ENCODE assay signal across 8 cellular contexts in the genomic region with DNA sequence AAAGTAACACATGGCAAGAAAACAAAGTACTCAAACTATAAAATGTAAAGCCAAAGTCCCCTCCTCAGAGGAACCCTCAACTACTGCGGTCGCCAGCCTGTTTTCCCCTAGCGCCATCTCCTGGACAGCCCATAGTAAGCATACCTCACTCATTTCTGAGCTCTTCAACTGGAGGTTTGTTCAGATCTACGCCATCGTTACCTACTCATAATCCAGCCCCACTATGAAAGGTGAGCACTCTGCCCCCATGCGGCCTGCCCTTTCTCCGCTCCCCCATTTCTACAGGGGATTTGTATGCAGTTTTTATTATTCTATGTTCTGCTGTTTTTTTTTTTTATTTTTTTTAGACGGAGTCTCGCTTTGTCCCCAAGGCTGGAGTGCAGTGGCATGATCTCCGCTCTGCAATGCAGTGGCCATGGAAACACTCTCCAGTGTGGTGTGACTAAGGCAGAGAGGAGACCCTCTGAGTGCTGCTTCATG. TPM values are rescaled to one million over a fixed set of nuclear protein-coding genes. Genes with fewer than 3 reads are reported as not detected.
DNase-seq lines count a peak whose midpoint lies in the region; ATAC-seq, FAIRE-seq and TF ChIP-seq lines count a peak whose summit lies in the region.

No MANE protein-coding gene starts in this region.

- no peak overlapping the region for H2BK120ac ChIP-seq in mesendoderm (ENCODE audit: low read depth, low read length)

- H2BK5ac ChIP-seq in mesendoderm (ENCODE audit: low read length): no peak overlapping the region

- no peaks in the 10 kb centered on the region for H3K79me2 ChIP-seq in mesendoderm (ENCODE audit: control insufficient read depth, insufficient read depth, low read length)

- no peak overlapping the region for H2AK5ac ChIP-seq in mesendoderm (ENCODE audit: low read length)

- peak; percentile 89 for FAIRE-seq in A204.1 (lab: Jason Lieb, UNC)

- no peaks in the 10 kb centered on the region for H3K79me1 ChIP-seq in mesendoderm (ENCODE audit: low read length)

- H3K27me3 ChIP-seq in colonic mucosa (no peaks in the 10 kb centered on the region), mesendoderm (ENCODE audit: insufficient read depth, low read length, poor library complexity) (no peaks in the 10 kb centered on the region)

- H3K4me1 Mint-ChIP-seq in activated CD4-positive, alpha-beta T cell treated with anti-CD3 and anti-CD28 coated beads, Interleukin-2, amount 10 ng/mL, durations not matched to agents 24 days and 14 days: peaks cover 14% of the 10 kb centered on the region

- H3K4ac ChIP-seq in mesendoderm (ENCODE audit: low read depth, low read length): no peak overlapping the region

- no peak overlapping the region for H3K23ac ChIP-seq in mesendoderm (ENCODE audit: low read length)

- no peaks in the 10 kb centered on the region for H3K9me3 Mint-ChIP-seq in activated CD4-positive, alpha-beta T cell treated with anti-CD3 and anti-CD28 coated beads, Interleukin-2, amount 10 ng/mL, durations not matched to agents 24 days and 14 days

- no peak overlapping the region for H3K4me2 ChIP-seq in mesendoderm (ENCODE audit: low read length)

- no peak overlapping the region for H4K8ac ChIP-seq in mesendoderm (ENCODE audit: low read depth, low read length)

- H3K36me3 Mint-ChIP-seq in activated CD4-positive, alpha-beta T cell treated with anti-CD3 and anti-CD28 coated beads, Interleukin-2, amount 10 ng/mL, durations not matched to agents 24 days and 14 days (ENCODE audit: low read depth): peaks cover 2% of the 10 kb centered on the region

- ATAC-seq in GM19035 (IDR thresholded peaks at IDR 0.05; ENCODE audit: unreplicated experiment): peak; percentile 66
- ATAC-seq in HG03521 (IDR thresholded peaks at IDR 0.05; ENCODE audit: unreplicated experiment): no peak

- no peaks in the 10 kb centered on the region for H3K27me3 Mint-ChIP-seq in activated CD4-positive, alpha-beta T cell treated with anti-CD3 and anti-CD28 coated beads, Interleukin-2, amount 10 ng/mL, durations not matched to agents 24 days and 14 days

- H3K9ac ChIP-seq in colonic mucosa (ENCODE audit: low read depth in 2 of 2, low read length in 2 of 2): no peak overlapping the region
- no peak overlapping the region for H3K9ac ChIP-seq in mesendoderm (ENCODE audit: low read length)

- H2BK15ac ChIP-seq in mesendoderm (replicated peaks; ENCODE audit: low read depth): no peak overlapping the region

- no peak overlapping the region for H3K4me3 Mint-ChIP-seq in activated CD4-positive, alpha-beta T cell treated with anti-CD3 and anti-CD28 coated beads, Interleukin-2, amount 10 ng/mL, durations not matched to agents 24 days and 14 days

- H3K4me3 ChIP-seq in colonic mucosa (no peak overlapping the region), mesendoderm (ENCODE audit: low read length) (no peak overlapping the region)

- intact Hi-C loops in activated CD4-positive, alpha-beta T cell treated with anti-CD3 and anti-CD28 coated beads, Interleukin-2, amount 10 ng/mL, durations not matched to agents 24 days and 14 days (cut with micrococcal nuclease): loop anchor here (1.0 to 5.0 kb wide), 2 partner anchors 36 to 65 kb away; no protein-coding TSS in a partner anchor
- intact Hi-C loops in colonic mucosa (cut with DNase I): loop anchor here (5.0 kb wide), 1 partner anchor 36 kb away; no protein-coding TSS in a partner anchor

- H3K27ac ChIP-seq in colonic mucosa (no peak overlapping the region), mesendoderm (ENCODE audit: low read depth, low read length) (no peak overlapping the region)

- WGBS in mesendoderm (ENCODE audit: extremely low coverage, insufficient coverage, low lambda C conversion rate): no CpG with 5 or more reads among the region's 10 CpGs

- H4K5ac ChIP-seq in mesendoderm (ENCODE audit: low read length): no peak overlapping the region

- H3K36me3 ChIP-seq in colonic mucosa (no peaks in the 10 kb centered on the region), mesendoderm (ENCODE audit: control insufficient read depth, insufficient read depth, low read length) (no peaks in the 10 kb centered on the region)

- H3K9me3 ChIP-seq in colonic mucosa: no peaks in the 10 kb centered on the region

- no peak overlapping the region for H3K27ac Mint-ChIP-seq in activated CD4-positive, alpha-beta T cell treated with anti-CD3 and anti-CD28 coated beads, Interleukin-2, amount 10 ng/mL, durations not matched to agents 24 days and 14 days

- H3K56ac ChIP-seq in mesendoderm (ENCODE audit: low read length): no peak overlapping the region

- DNase-seq in NCI-H460 (ENCODE audit: extremely low read depth, low read depth): peak; percentile 49
- peak; percentile 91 for DNase-seq in activated CD4-positive, alpha-beta T cell treated with anti-CD3 and anti-CD28 coated beads, Interleukin-2, amount 10 ng/mL, durations not matched to agents 24 days and 14 days
- peak; percentile 77 for DNase-seq in colonic mucosa
- DNase-seq in mesendoderm: peak; percentile 83
- DNase-seq in stimulated activated CD8-positive, alpha-beta memory T cell treated with anti-CD3 and anti-CD28 coated beads, Interleukin-4, amount 100 ng/mL, for 4 hours (ENCODE audit: low read depth in 2 of 2, low spot score in 1 of 2): peak; percentile 22 to 37

- H3K4me1 ChIP-seq in colonic mucosa: peaks cover 3% of the 10 kb centered on the region
- no peaks in the 10 kb centered on the region for H3K4me1 ChIP-seq in mesendoderm (ENCODE audit: control insufficient read depth, low read depth, low read length)

- TF ChIP-seq CTCF in colonic mucosa (IDR thresholded peaks at IDR 0.05): peak; percentile 63

- H3K18ac ChIP-seq in mesendoderm (ENCODE audit: low read length): no peak overlapping the region

RNA-seq across cellular contexts. Expression of gene OPA3, which starts 26.2 kb away (rescaled TPM):
- 6.0 and 6.3 TPM in 2 replicates for total RNA-seq in NCI-H460 (2014; rRNA removed; shearing (Covaris generic))
- polyA plus RNA-seq in NCI-H460 (2014; cell fraction: nucleus; rRNA removed): 6.5 and 8.3 TPM in 2 replicates
- 14.0 and 15.3 TPM in 2 replicates for total RNA-seq in activated CD4-positive, alpha-beta T cell treated with anti-CD3 and anti-CD28 coated beads, Interleukin-2, amount 10 ng/mL, durations not matched to agents 24 days and 14 days
- 10 to 100 TPM; 12.4 to 14.8 TPM for total RNA-seq in colonic mucosa
- 7.5 TPM for polyA plus RNA-seq in mesendoderm (2013, experiment 1 of 2)
- polyA plus RNA-seq in mesendoderm (2013, experiment 2 of 2): 7.5 TPM

RNA-seq across cellular contexts. Expression of gene GPR4, which starts 43.6 kb away (rescaled TPM):
- 0.09 and 0.57 TPM in 2 replicates for total RNA-seq in NCI-H460 (2014; rRNA removed; shearing (Covaris generic))
- polyA plus RNA-seq in NCI-H460 (2014; cell fraction: nucleus; rRNA removed): 0.04 and 0.16 TPM in 2 replicates
- total RNA-seq in activated CD4-positive, alpha-beta T cell treated with anti-CD3 and anti-CD28 coated beads, Interleukin-2, amount 10 ng/mL, durations not matched to agents 24 days and 14 days: not detected in 2 replicates
- 1 to 10 TPM in 1 of 2 donors, under 1 TPM in 1; 0.52 to 2.0 TPM for total RNA-seq in colonic mucosa
- polyA plus RNA-seq in mesendoderm (2013, experiment 1 of 2): 0.14 TPM
- 0.10 TPM for polyA plus RNA-seq in mesendoderm (2013, experiment 2 of 2)

RNA-seq across cellular contexts. Expression of gene VASP, which starts 51.2 kb away (rescaled TPM):
- 45.4 and 50.3 TPM in 2 replicates for total RNA-seq in NCI-H460 (2014; rRNA removed; shearing (Covaris generic))
- polyA plus RNA-seq in NCI-H460 (2014; cell fraction: nucleus; rRNA removed): 44.4 and 44.5 TPM in 2 replicates
- total RNA-seq in activated CD4-positive, alpha-beta T cell treated with anti-CD3 and anti-CD28 coated beads, Interleukin-2, amount 10 ng/mL, durations not matched to agents 24 days and 14 days: 215 and 219 TPM in 2 replicates
- 100 to 1,000 TPM; 236 to 261 TPM for total RNA-seq in colonic mucosa
- polyA plus RNA-seq in mesendoderm (2013, experiment 1 of 2): 116 TPM
- polyA plus RNA-seq in mesendoderm (2013, experiment 2 of 2): 114 TPM

Comparison
In these comparisons a context has a peak if more than half of its experiments do, and no peak if none do; other contexts are left out.
1. DNase-seq: peak in every context shown above with its lines; median percentile 91 in activated CD4-positive, alpha-beta T cell treated with anti-CD3 and anti-CD28 coated beads, Interleukin-2, amount 10 ng/mL, durations not matched to agents 24 days and 14 days; 83 in mesendoderm; 77 in colonic mucosa; 49 in NCI-H460; 30 in stimulated activated CD8-positive, alpha-beta memory T cell treated with anti-CD3 and anti-CD28 coated beads, Interleukin-4, amount 100 ng/mL, for 4 hours.